In genomic region chr17:4136373-4136772, GRCh38 we compare ENCODE assay signal across 16 cellular contexts. TPM values are rescaled to one million over a fixed set of nuclear protein-coding genes. Genes with fewer than 3 reads are reported as not detected.
A peak's percentile ranks its signal among the peaks of the same experiment; 100 is the strongest.
DNase-seq lines count a peak whose midpoint lies in the region; ATAC-seq and TF ChIP-seq lines count a peak whose summit lies in the region.
"Had no signal": no experiment of that assay in that cellular context is flagged by ENCODE, and none has a peak within 500 bp of the region (broad histone marks: within the 10 kb centered on the region; RNA-seq: fewer than 3 reads in every experiment).

No MANE protein-coding gene starts in this region.

- H3K9me3 ChIP-seq in testis, result no peaks in the 10 kb centered on the region

- no peak for TF ChIP-seq POLR2A in testis (IDR thresholded peaks at IDR 0.05)

- 86 to 87% methylated on average over 4 to 6 of the region's 6 CpGs for WGBS in testis, 2 donors

- peak; percentile 9 for ATAC-seq in left colon
- ATAC-seq: Panc1 had no signal

- intact Hi-C loops in left colon (cut with DNase I, micrococcal nuclease) (no loop called here), testis (cut with DNase I; ENCODE audit: low total_unique reads) (no loop called here), posterior vena cava (cut with DNase I) (no loop called here)

- H3K4me3 ChIP-seq in choroid plexus epithelial cell (ENCODE audit: low read depth, low read length) (no peak overlapping the region), testis (no peak overlapping the region)
- H3K4me3 ChIP-seq: smooth muscle cell had no signal

- peaks cover 19% of the 10 kb centered on the region for H3K4me1 ChIP-seq in testis

- no peaks in the 10 kb centered on the region for H3K27me3 ChIP-seq in testis

- peak; percentile 2 for DNase-seq in NCI-H510A treated with DMSO at 0.1 percent for 48 hours (lab: John Stamatoyannopoulos, UW)
- DNase-seq in NCI-H510A (lab: John Stamatoyannopoulos, UW), result no peak
- peak; percentile 38 for DNase-seq in choroid plexus epithelial cell (ENCODE audit: low read depth)
- peak; percentile 72 to 73 for DNase-seq in left colon
- peak; percentile 44 for DNase-seq in testis
- no peak for DNase-seq in HuH-7.5 (ENCODE audit: low spot score)
- no peak for DNase-seq in NCI-H1092 treated with DMSO at 0.1 percent for 48 hours (lab: John Stamatoyannopoulos, UW)
- no peak for DNase-seq in posterior vena cava (ENCODE audit: low spot score)
- DNase-seq: 8988T; activated CD4-positive, alpha-beta T cell treated with anti-CD3 and anti-CD28 coated beads, Interleukin-2, amount 50 U/mL, for 1 hour; CD8-positive, alpha-beta memory T cell; effector memory CD4-positive, alpha-beta T cell; GDM1; NCI-H446 treated with DMSO at 0.1 percent for 48 hours had no signal

- H3K36me3 ChIP-seq in testis (ENCODE audit: low read depth, missing control alignments), result no peaks in the 10 kb centered on the region

- H3K27ac ChIP-seq in testis, result no peak overlapping the region

- TF ChIP-seq CTCF in choroid plexus epithelial cell (conservative IDR thresholded peaks at IDR 0.05; ENCODE audit: low read depth, low read length), result no peak
- no peak for TF ChIP-seq CTCF in testis (IDR thresholded peaks at IDR 0.05)

RNA-seq across cellular contexts. Expression of gene ZZEF1, which starts 6.5 kb away (rescaled TPM):
- total RNA-seq in left colon, result 100 to 1,000 TPM; 134 to 164 TPM
- 100 to 1,000 TPM; 115 to 129 TPM for total RNA-seq in testis
- 36.3 TPM for polyA plus RNA-seq in testis (ENCODE audit: insufficient read depth, low read depth, low replicate concordance)
- 10 to 100 TPM; 46.6 to 49.5 TPM for total RNA-seq in posterior vena cava

RNA-seq across cellular contexts. Expression of gene CYB5D2, which starts 6.6 kb away (rescaled TPM):
- total RNA-seq in left colon, result 10 to 100 TPM; 11.8 to 16.3 TPM
- 10 to 100 TPM; 75.1 to 90.3 TPM for total RNA-seq in testis
- polyA plus RNA-seq in testis (ENCODE audit: insufficient read depth, low read depth, low replicate concordance), result 102 TPM
- 10 to 100 TPM; 11.1 to 16.8 TPM for total RNA-seq in posterior vena cava

Comparison
In these comparisons a context has a peak if more than half of its experiments do, and no peak if none do; other contexts are left out.
1. DNase-seq: peak in NCI-H510A treated with DMSO at 0.1 percent for 48 hours (single experiment), choroid plexus epithelial cell (single experiment), left colon (2 of 2) and testis (single experiment); none in NCI-H510A (single experiment), HuH-7.5 (single experiment), NCI-H1092 treated with DMSO at 0.1 percent for 48 hours (single experiment) and posterior vena cava (single experiment).
2. RNA of gene CYB5D2, which starts 6.6 kb away (total RNA-seq): 75.1 to 90.3 TPM in testis; 11.1 to 16.8 TPM in posterior vena cava and 11.8 to 16.3 TPM in left colon; every median in the first group is over 4 times any median in the second.